Comparison of ENCODE assay signal across 1 cellular context in genomic region chr6:44041461-44042260, GRCh38.
TF ChIP-seq lines count a peak whose summit lies in the region.

No MANE protein-coding gene starts in this region.

TF ChIP-seq in K562, 482 proteins besides CTCF, POLR2A, EP300 and RAD21 (continued from another document and continues in another):
- TF ChIP-seq MLLT1 (IDR thresholded peaks at IDR 0.05) (peak; percentile 22 to 71; a peak in 1 of 4 replicates), CREB5 (CRISPR knock-in tag; IDR thresholded peaks at IDR 0.05) (peak; percentile 47; the same call in 1 of the 2 replicates), NRF1 (conservative IDR thresholded peaks at IDR 0.05 in 1 of 2, IDR thresholded peaks at IDR 0.05 in 1 of 2) (peak in 1 of 2 experiments; percentile 33; a peak in 1 of 4 replicates), HSF4 (CRISPR knock-in tag; IDR thresholded peaks at IDR 0.05; ENCODE audit: borderline replicate concordance) (0 out of 2 replicates have a peak, but pooled peaks have one; percentile 62), E2F3 (CRISPR knock-in tag; IDR thresholded peaks at IDR 0.05) (no peak), ARID2 (IDR thresholded peaks at IDR 0.05) (no peak), RBBP5 (IDR thresholded peaks at IDR 0.05; ENCODE audit: borderline replicate concordance, insufficient read depth, low read length, poor library complexity, severe bottlenecking) (peak; percentile 68), ZNF274 (IDR thresholded peaks at IDR 0.05; ENCODE audit: borderline replicate concordance, low read depth, low read length) (no peak), TBL1XR1 (IDR thresholded peaks at IDR 0.05; ENCODE audit: low read length in 2 of 2) (no peak; a peak in 1 of 4 replicates), ZNF584 (CRISPR knock-in tag; IDR thresholded peaks at IDR 0.05; ENCODE audit: low read depth) (no peak), THRA (IDR thresholded peaks at IDR 0.05) (no peak), ZNF449 (CRISPR knock-in tag; IDR thresholded peaks at IDR 0.05) (no peak), TRIM24 (IDR thresholded peaks at IDR 0.05) (peak; percentile 9 to 35; a peak in 1 of 4 replicates), GABPB2 (CRISPR knock-in tag; conservative IDR thresholded peaks at IDR 0.05) (no peak), KHSRP (IDR thresholded peaks at IDR 0.05) (no peak; the same call in 1 of the 2 replicates), YBX1 (IDR thresholded peaks at IDR 0.05) (no peak), BHLHE40 (IDR thresholded peaks at IDR 0.05; ENCODE audit: low read length) (peak; percentile 25; the same call in 1 of the 2 replicates), MXI1 (IDR thresholded peaks at IDR 0.05; ENCODE audit: low read depth, low read length) (no peak), ILK (tag; IDR thresholded peaks at IDR 0.05; ENCODE audit: borderline replicate concordance, low read depth) (no peak), YY1 (IDR thresholded peaks at IDR 0.05; ENCODE audit: borderline replicate concordance in 1 of 3, control insufficient read depth in 1 of 3, extremely low read depth in 1 of 3, insufficient read depth in 3 of 3, insufficient read length in 1 of 3, insufficient replicate concordance in 2 of 3, low read depth in 1 of 3, low read length in 2 of 3) (no peak), ETV6 (IDR thresholded peaks at IDR 0.05; ENCODE audit: borderline replicate concordance in 1 of 2, low read depth in 2 of 2, low read length in 1 of 2) (no peak), ETV6 (CRISPR knock-in tag; IDR thresholded peaks at IDR 0.05; ENCODE audit: borderline replicate concordance) (no peak), ZBTB1 (CRISPR knock-in tag; IDR thresholded peaks at IDR 0.05; ENCODE audit: borderline replicate concordance, low read depth) (no peak), ZNF134 (CRISPR knock-in tag; conservative IDR thresholded peaks at IDR 0.05) (no peak; the same call in 1 of the 2 replicates), SIRT6 (IDR thresholded peaks at IDR 0.05; ENCODE audit: low read depth, low read length) (no peak), KDM5B (IDR thresholded peaks at IDR 0.05; ENCODE audit: insufficient replicate concordance, low read depth, low read length) (peak; percentile 39), POLR2G (IDR thresholded peaks at IDR 0.05; ENCODE audit: low read depth, low read length) (no peak), ZNF639 (CRISPR knock-in tag; conservative IDR thresholded peaks at IDR 0.05 in 1 of 2, IDR thresholded peaks at IDR 0.05 in 1 of 2) (peak in 1 of 2 experiments; percentile 22; a peak in 2 of 4 replicates), VEZF1 (CRISPR knock-in tag; IDR thresholded peaks at IDR 0.05) (peak; percentile 82), SREBF2 (CRISPR knock-in tag; IDR thresholded peaks at IDR 0.05) (no peak), SUPT5H (IDR thresholded peaks at IDR 0.05) (0 out of 2 replicates have a peak, but pooled peaks have one; percentile 25), POLR3G (IDR thresholded peaks at IDR 0.05; ENCODE audit: extremely low read depth, insufficient read length, insufficient replicate concordance) (no peak), PHF21A (IDR thresholded peaks at IDR 0.05; ENCODE audit: borderline replicate concordance, low read depth) (no peak), ID3 (CRISPR knock-in tag; IDR thresholded peaks at IDR 0.05) (no peak), ID3 (tag; IDR thresholded peaks at IDR 0.05) (peak; percentile 79), SMAD2 (IDR thresholded peaks at IDR 0.05; ENCODE audit: low read depth, low read length) (no peak), ZNF354B (CRISPR knock-in tag; IDR thresholded peaks at IDR 0.05) (0 out of 2 replicates have a peak, but pooled peaks have one; percentile 33), NELFE (IDR thresholded peaks at IDR 0.05; ENCODE audit: insufficient read depth, insufficient read length) (no peak), KDM1A (IDR thresholded peaks at IDR 0.05) (peak in 1 of 2 experiments; percentile 42; a peak in 1 of 4 replicates), ZBTB7A (IDR thresholded peaks at IDR 0.05; ENCODE audit: borderline replicate concordance, control insufficient read depth, low read depth, low read length) (no peak; the same call in 1 of the 2 replicates)
- TF ChIP-seq, protein P1, sequence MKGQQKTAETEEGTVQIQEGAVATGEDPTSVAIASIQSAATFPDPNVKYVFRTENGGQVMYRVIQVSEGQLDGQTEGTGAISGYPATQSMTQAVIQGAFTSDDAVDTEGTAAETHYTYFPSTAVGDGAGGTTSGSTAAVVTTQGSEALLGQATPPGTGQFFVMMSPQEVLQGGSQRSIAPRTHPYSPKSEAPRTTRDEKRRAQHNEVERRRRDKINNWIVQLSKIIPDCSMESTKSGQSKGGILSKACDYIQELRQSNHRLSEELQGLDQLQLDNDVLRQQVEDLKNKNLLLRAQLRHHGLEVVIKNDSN (CRISPR knock-in tag; IDR thresholded peaks at IDR 0.05) = peak; percentile 22; the same call in 1 of the 2 replicates
- TF ChIP-seq, protein P2, sequence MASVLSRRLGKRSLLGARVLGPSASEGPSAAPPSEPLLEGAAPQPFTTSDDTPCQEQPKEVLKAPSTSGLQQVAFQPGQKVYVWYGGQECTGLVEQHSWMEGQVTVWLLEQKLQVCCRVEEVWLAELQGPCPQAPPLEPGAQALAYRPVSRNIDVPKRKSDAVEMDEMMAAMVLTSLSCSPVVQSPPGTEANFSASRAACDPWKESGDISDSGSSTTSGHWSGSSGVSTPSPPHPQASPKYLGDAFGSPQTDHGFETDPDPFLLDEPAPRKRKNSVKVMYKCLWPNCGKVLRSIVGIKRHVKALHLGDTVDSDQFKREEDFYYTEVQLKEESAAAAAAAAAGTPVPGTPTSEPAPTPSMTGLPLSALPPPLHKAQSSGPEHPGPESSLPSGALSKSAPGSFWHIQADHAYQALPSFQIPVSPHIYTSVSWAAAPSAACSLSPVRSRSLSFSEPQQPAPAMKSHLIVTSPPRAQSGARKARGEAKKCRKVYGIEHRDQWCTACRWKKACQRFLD (CRISPR knock-in tag; IDR thresholded peaks at IDR 0.05) = peak; percentile 88
- TF ChIP-seq, protein P3, sequence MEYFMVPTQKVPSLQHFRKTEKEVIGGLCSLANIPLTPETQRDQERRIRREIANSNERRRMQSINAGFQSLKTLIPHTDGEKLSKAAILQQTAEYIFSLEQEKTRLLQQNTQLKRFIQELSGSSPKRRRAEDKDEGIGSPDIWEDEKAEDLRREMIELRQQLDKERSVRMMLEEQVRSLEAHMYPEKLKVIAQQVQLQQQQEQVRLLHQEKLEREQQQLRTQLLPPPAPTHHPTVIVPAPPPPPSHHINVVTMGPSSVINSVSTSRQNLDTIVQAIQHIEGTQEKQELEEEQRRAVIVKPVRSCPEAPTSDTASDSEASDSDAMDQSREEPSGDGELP (CRISPR knock-in tag; IDR thresholded peaks at IDR 0.05; ENCODE audit: borderline replicate concordance) = no peak
- TF ChIP-seq, protein P4, sequence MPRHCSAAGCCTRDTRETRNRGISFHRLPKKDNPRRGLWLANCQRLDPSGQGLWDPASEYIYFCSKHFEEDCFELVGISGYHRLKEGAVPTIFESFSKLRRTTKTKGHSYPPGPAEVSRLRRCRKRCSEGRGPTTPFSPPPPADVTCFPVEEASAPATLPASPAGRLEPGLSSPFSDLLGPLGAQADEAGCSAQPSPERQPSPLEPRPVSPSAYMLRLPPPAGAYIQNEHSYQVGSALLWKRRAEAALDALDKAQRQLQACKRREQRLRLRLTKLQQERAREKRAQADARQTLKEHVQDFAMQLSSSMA (CRISPR knock-in tag; IDR thresholded peaks at IDR 0.05) = no peak
- TF ChIP-seq, protein P5, sequence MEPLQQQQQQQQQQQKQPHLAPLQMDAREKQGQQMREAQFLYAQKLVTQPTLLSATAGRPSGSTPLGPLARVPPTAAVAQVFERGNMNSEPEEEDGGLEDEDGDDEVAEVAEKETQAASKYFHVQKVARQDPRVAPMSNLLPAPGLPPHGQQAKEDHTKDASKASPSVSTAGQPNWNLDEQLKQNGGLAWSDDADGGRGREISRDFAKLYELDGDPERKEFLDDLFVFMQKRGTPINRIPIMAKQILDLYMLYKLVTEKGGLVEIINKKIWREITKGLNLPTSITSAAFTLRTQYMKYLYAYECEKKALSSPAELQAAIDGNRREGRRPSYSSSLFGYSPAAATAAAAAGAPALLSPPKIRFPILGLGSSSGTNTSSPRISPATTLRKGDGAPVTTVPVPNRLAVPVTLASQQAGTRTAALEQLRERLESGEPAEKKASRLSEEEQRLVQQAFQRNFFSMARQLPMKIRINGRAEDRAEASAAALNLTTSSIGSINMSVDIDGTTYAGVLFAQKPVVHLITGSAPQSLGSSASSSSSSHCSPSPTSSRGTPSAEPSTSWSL (CRISPR knock-in tag; IDR thresholded peaks at IDR 0.05; ENCODE audit: borderline replicate concordance) = no peak
- TF ChIP-seq, protein P6, sequence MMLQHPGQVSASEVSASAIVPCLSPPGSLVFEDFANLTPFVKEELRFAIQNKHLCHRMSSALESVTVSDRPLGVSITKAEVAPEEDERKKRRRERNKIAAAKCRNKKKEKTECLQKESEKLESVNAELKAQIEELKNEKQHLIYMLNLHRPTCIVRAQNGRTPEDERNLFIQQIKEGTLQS (IDR thresholded peaks at IDR 0.05) = peak; percentile 88
- TF ChIP-seq, protein P6 (CRISPR knock-in tag; conservative IDR thresholded peaks at IDR 0.05) = 0 out of 2 replicates have a peak, but pooled peaks have one; percentile 56
- TF ChIP-seq, protein P7, sequence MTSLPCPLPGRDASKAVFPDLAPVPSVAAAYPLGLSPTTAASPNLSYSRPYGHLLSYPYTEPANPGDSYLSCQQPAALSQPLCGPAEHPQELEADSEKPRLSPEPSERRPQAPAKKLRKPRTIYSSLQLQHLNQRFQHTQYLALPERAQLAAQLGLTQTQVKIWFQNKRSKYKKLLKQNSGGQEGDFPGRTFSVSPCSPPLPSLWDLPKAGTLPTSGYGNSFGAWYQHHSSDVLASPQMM (CRISPR knock-in tag; IDR thresholded peaks at IDR 0.05) = no peak
